8 cellular contexts compared by ENCODE assay signal in the genomic region with DNA sequence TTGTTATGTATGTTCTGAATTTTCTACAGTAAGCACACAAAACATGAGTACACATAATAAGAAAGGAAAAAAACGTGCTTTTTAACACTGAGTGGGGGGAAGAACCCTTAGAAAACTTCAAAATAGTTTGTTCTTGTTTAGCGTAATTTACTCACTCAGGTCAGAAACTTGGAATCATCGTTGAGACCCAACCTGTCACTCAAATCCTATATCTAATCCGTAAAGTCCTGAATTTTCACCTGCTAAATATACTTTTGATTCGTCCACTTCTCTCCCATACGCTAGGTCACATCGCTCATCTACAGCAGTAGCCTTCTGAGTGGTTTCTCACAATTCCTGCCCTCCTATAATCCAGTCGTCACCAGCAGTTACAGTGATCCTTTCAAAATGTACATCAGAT. TPM values are rescaled to one million over a fixed set of nuclear protein-coding genes. Genes with fewer than 3 reads are reported as not detected.
A peak's percentile ranks its signal among the peaks of the same experiment; 100 is the strongest.
DNase-seq lines count a peak whose midpoint lies in the region; ATAC-seq and TF ChIP-seq lines count a peak whose summit lies in the region.

No MANE protein-coding gene starts in this region.

- peaks cover 7% of the 10 kb centered on the region for H3K79me1 ChIP-seq in mesenchymal stem cell (replicated peaks; ENCODE audit: low read length, poor library complexity, severe bottlenecking)

- H3K27me3 ChIP-seq in left ventricle myocardium inferior (ENCODE audit: low read depth) = no peaks in the 10 kb centered on the region
- H3K27me3 ChIP-seq in mesenchymal stem cell (ENCODE audit: control insufficient read depth in 1 of 2, insufficient read depth in 1 of 2, low read length in 2 of 2) = no peaks in the 10 kb centered on the region
- H3K27me3 ChIP-seq in vagina = no peaks in the 10 kb centered on the region

- H3K18ac ChIP-seq in mesenchymal stem cell (ENCODE audit: low read depth in 1 of 2, low read length in 2 of 2) = no peak overlapping the region

- no peak overlapping the region for H2BK120ac ChIP-seq in mesenchymal stem cell (ENCODE audit: low read depth, low read length)

- H3K9ac ChIP-seq in mesenchymal stem cell (ENCODE audit: low read length) = peak overlapping the region; percentile 94

- no peak for TF ChIP-seq CTCF in left ventricle myocardium inferior (IDR thresholded peaks at IDR 0.05; ENCODE audit: borderline replicate concordance)
- TF ChIP-seq CTCF in astrocyte of the cerebellum (IDR thresholded peaks at IDR 0.05; ENCODE audit: low read depth, low read length, missing control alignments) = no peak
- TF ChIP-seq CTCF in vagina (IDR thresholded peaks at IDR 0.05) = no peak

- TF ChIP-seq POLR2A in vagina (IDR thresholded peaks at IDR 0.05) = no peak

- H3K4me3 ChIP-seq in left ventricle myocardium inferior (peak overlapping the region; percentile 91), astrocyte of the cerebellum (ENCODE audit: low read depth, low read length) (peak overlapping the region; percentile 62), mesenchymal stem cell (ENCODE audit: insufficient read depth in 1 of 2, low read depth in 1 of 2, low read length in 2 of 2) (peak overlapping the region; percentile 70 to 100), vagina (peak overlapping the region; percentile 78 to 86)

- WGBS in mesenchymal stem cell = 33% methylated on average over 8 of the region's 8 CpGs

- H2AK5ac ChIP-seq in mesenchymal stem cell (ENCODE audit: low read length, severe bottlenecking) = no peak overlapping the region

- H3K4me2 ChIP-seq in mesenchymal stem cell (ENCODE audit: low read length, poor library complexity, severe bottlenecking) = peak overlapping the region; percentile 88

- no peaks in the 10 kb centered on the region for H3K9me3 ChIP-seq in left ventricle myocardium inferior (replicated peaks)
- no peaks in the 10 kb centered on the region for H3K9me3 ChIP-seq in mesenchymal stem cell (ENCODE audit: control insufficient read depth, low read length)
- H3K9me3 ChIP-seq in vagina = no peaks in the 10 kb centered on the region

- no peak overlapping the region for H3K14ac ChIP-seq in mesenchymal stem cell (ENCODE audit: low read length in 2 of 2)

- peaks cover 28% of the 10 kb centered on the region for H3K4me1 ChIP-seq in left ventricle myocardium inferior
- peaks cover 2% of the 10 kb centered on the region for H3K4me1 ChIP-seq in mesenchymal stem cell (ENCODE audit: control insufficient read depth, insufficient read depth, low read depth, low read length)
- H3K4me1 ChIP-seq in vagina = peaks cover 17% of the 10 kb centered on the region

- no peak overlapping the region for H2BK15ac ChIP-seq in mesenchymal stem cell (ENCODE audit: low read depth, poor library complexity, severe bottlenecking)

- H2BK5ac ChIP-seq in mesenchymal stem cell (ENCODE audit: low read depth, low read length, poor library complexity, severe bottlenecking) = no peak overlapping the region

- no peak for DNase-seq in left ventricle myocardium inferior
- DNase-seq in left cardiac atrium = no peak
- DNase-seq in astrocyte of the cerebellum (ENCODE audit: low read depth) = no peak
- no peak for DNase-seq in mesenchymal stem cell
- DNase-seq in vagina (ENCODE audit: extremely low spot score in 2 of 2) = no peak
- DNase-seq in Ammon's horn (ENCODE audit: low spot score) = no peak
- no peak for DNase-seq in activated CD4-positive, alpha-beta T cell treated with anti-CD3 and anti-CD28 coated beads for 48 hours
- DNase-seq in NCI-H1930 (lab: John Stamatoyannopoulos, UW) = no peak

- no peak overlapping the region for H3K23ac ChIP-seq in mesenchymal stem cell (ENCODE audit: low read length in 2 of 2)

- no peak overlapping the region for H4K91ac ChIP-seq in mesenchymal stem cell (ENCODE audit: low read length)

- H3K27ac ChIP-seq in left ventricle myocardium inferior (replicated peaks) (peak overlapping the region; percentile 88), mesenchymal stem cell (ENCODE audit: low read length, poor library complexity, severe bottlenecking) (no peak overlapping the region), vagina (peak overlapping the region; percentile 54)

- H4K8ac ChIP-seq in mesenchymal stem cell (ENCODE audit: low read length) = peak overlapping the region; percentile 8

- H2AFZ ChIP-seq in mesenchymal stem cell (ENCODE audit: low read depth, low read length) = no peak overlapping the region

- intact Hi-C loops in left ventricle myocardium inferior (cut with micrococcal nuclease) (no loop called here), left cardiac atrium (cut with DNase I) (no loop called here), vagina (cut with DNase I) (loop anchor here (10.0 kb wide), 1 partner anchor 748 kb away; a partner anchor contains a TSS)

- H2BK12ac ChIP-seq in mesenchymal stem cell (ENCODE audit: low read length in 2 of 2) = no peak overlapping the region

- no peak for ATAC-seq in left cardiac atrium

- in situ Hi-C loops in astrocyte of the cerebellum (cut with HindIII; ENCODE audit: low sequenced_read_pairs) = no loop called here

- H3K36me3 ChIP-seq in left ventricle myocardium inferior (peaks cover 35% of the 10 kb centered on the region), mesenchymal stem cell (ENCODE audit: control insufficient read depth in 1 of 2, insufficient read depth in 2 of 2, low read depth in 1 of 2, low read length in 2 of 2) (peaks cover 12 to 29% of the 10 kb centered on the region in 2 experiments), vagina (peaks cover 0 to 28% of the 10 kb centered on the region in 2 donors)

- no peak overlapping the region for H3K4ac ChIP-seq in mesenchymal stem cell (ENCODE audit: low read depth in 1 of 2, low read length in 2 of 2)

RNA-seq across cellular contexts. Expression of a gene that starts 0.8 kb away (rescaled TPM):
- total RNA-seq in left ventricle myocardium inferior (30.6 TPM), left cardiac atrium (10 to 100 TPM; 21.7 to 31.4 TPM), vagina (18.9 TPM)
- 38.2 TPM for polyA plus RNA-seq in mesenchymal stem cell (2013, experiment 1 of 2)
- polyA plus RNA-seq in mesenchymal stem cell (2013, experiment 2 of 2) = 36.4 TPM

RNA-seq across cellular contexts. Expression of a gene that starts 43.5 kb away (rescaled TPM):
- 10.6 TPM for total RNA-seq in left ventricle myocardium inferior
- total RNA-seq in left cardiac atrium = 10 to 100 TPM; 12.5 to 13.7 TPM
- polyA plus RNA-seq in mesenchymal stem cell (2013, experiment 1 of 2) = 30.0 TPM
- 38.6 TPM for polyA plus RNA-seq in mesenchymal stem cell (2013, experiment 2 of 2)
- total RNA-seq in vagina = 36.3 TPM

RNA-seq across cellular contexts. Expression of a gene that starts 47.6 kb away (rescaled TPM):
- not detected for total RNA-seq in left ventricle myocardium inferior
- not detected for total RNA-seq in left cardiac atrium
- polyA plus RNA-seq in mesenchymal stem cell (2013, experiment 1 of 2) = not detected
- polyA plus RNA-seq in mesenchymal stem cell (2013, experiment 2 of 2) = not detected
- not detected for total RNA-seq in vagina
